ENCODE assay signal across 23 cellular contexts in genomic region chr15:57649138-57649537, GRCh38. TPM values are rescaled to one million over a fixed set of nuclear protein-coding genes. Genes with fewer than 3 reads are reported as not detected.
DNase-seq lines count a peak whose midpoint lies in the region; ATAC-seq and TF ChIP-seq lines count a peak whose summit lies in the region.
"Had no signal": no experiment of that assay in that cellular context is flagged by ENCODE, and none has a peak within 500 bp of the region (broad histone marks: within the 10 kb centered on the region; RNA-seq: fewer than 3 reads in every experiment).

No MANE protein-coding gene starts in this region.

- TF ChIP-seq CTCF in AG09319 (IDR thresholded peaks at IDR 0.05; ENCODE audit: low read depth, low read length): no peak
- no peak for TF ChIP-seq CTCF in foreskin fibroblast (IDR thresholded peaks at IDR 0.05; ENCODE audit: low read depth, low read length)

- no peak overlapping the region for H3K4me3 ChIP-seq in foreskin fibroblast (ENCODE audit: low read depth in 1 of 2, low read length in 2 of 2)
- H3K4me3 ChIP-seq: transverse colon had no signal

- ATAC-seq in HG03432 (IDR thresholded peaks at IDR 0.05; ENCODE audit: unreplicated experiment) (no peak), HG02798 (IDR thresholded peaks at IDR 0.05; ENCODE audit: poor library complexity, unreplicated experiment) (no peak), GM19463 (IDR thresholded peaks at IDR 0.05; ENCODE audit: unreplicated experiment) (no peak), GM21526 (IDR thresholded peaks at IDR 0.05; ENCODE audit: low FRiP score, unreplicated experiment) (no peak)
- ATAC-seq: activated CD8-positive, alpha-beta T cell treated with anti-CD3 and anti-CD28 coated beads, Interleukin-2, amount 10 ng/mL, durations not matched to agents 7 days and 5 days; HCT116; stimulated activated naive CD8-positive, alpha-beta T cell treated with anti-CD3 and anti-CD28 coated beads, Interleukin-15, amount 100 ng/mL, for 72 hours had no signal

- peak; percentile 46 for DNase-seq in AG09319 (ENCODE audit: extremely low read depth, low read depth)
- DNase-seq in LHCN-M2 (ENCODE audit: low read depth): peak; percentile 18
- peak; percentile 34 for DNase-seq in dermis blood vessel endothelial cell
- peak; percentile 26 to 61 for DNase-seq in foreskin fibroblast
- DNase-seq: activated CD4-positive, CD25-positive, alpha-beta regulatory T cell treated with anti-CD3 and anti-CD28 coated beads, Interleukin-2, amount 50 U/mL, for 72 hours; activated CD8-positive, alpha-beta T cell treated with anti-CD3 and anti-CD28 coated beads, Interleukin-2, amount 10 ng/mL, durations not matched to agents 7 days and 5 days; amniotic stem cell; caudate nucleus; glutamatergic neuron; mesendoderm; naive B cell; NCI-H187; nucleus accumbens; SIG-M5; stimulated activated naive CD8-positive, alpha-beta T cell treated with anti-CD3 and anti-CD28 coated beads, Interleukin-15, amount 100 ng/mL, for 72 hours; transverse colon had no signal

RNA-seq across cellular contexts. Expression of gene POLR2M, which starts 57.4 kb away (rescaled TPM):
- total RNA-seq in LHCN-M2 (2014; rRNA removed) (38.5 and 169 TPM in 2 replicates), dermis blood vessel endothelial cell (178 and 224 TPM in 2 replicates)
- 18.4 TPM for polyA plus RNA-seq in LHCN-M2 (2012)

RNA-seq across cellular contexts. Expression of gene MYZAP, which starts 57.4 kb away (rescaled TPM):
- total RNA-seq in LHCN-M2 (2014; rRNA removed) (0.06 TPM in 1 of 2 replicates, not detected in the other), dermis blood vessel endothelial cell (82.5 and 94.7 TPM in 2 replicates)
- 0.39 TPM for polyA plus RNA-seq in LHCN-M2 (2012)
- total RNA-seq: A673; activated CD8-positive, alpha-beta T cell treated with anti-CD3 and anti-CD28 coated beads, Interleukin-2, amount 10 ng/mL, durations not matched to agents 7 days and 5 days; OCI-LY7 had no signal

Comparison
In these comparisons a context has a peak if more than half of its experiments do, and no peak if none do; other contexts are left out.
1. RNA of gene MYZAP, which starts 57.4 kb away (total RNA-seq): 82.5 to 94.7 TPM in dermis blood vessel endothelial cell; 0.06 TPM in LHCN-M2; every median in the first group is over 10 times any median in the second.
2. Peak in every context shown above with its lines, with median percentiles within 50 percentile points of each other: DNase-seq.